In the genomic region with DNA sequence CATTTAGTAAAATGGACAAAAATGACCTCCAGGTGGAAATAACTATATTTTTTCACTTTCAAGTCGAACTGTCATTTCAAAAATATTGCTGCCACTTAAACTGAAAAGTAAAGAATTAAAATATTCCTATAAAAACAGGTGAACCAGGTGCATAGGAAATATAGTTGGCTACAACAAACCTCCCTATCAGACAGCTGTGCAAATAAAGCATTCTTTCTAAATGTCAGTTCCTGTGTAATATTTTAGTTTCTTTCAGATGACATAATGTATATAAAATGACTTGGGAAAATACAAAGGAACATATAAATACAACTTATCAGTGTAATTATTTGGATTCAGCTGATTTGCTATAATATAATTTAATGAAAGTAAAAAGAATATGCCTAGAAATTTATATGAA, we compare ENCODE assay signal across 17 cellular contexts.
"Had no signal": no experiment of that assay in that cellular context is flagged by ENCODE, and none has a peak within 500 bp of the region (broad histone marks: within the 10 kb centered on the region; RNA-seq: fewer than 3 reads in every experiment).

No MANE protein-coding gene starts in this region.

- H3K4me1 ChIP-seq: breast epithelium, parathyroid adenoma, stomach, testis, upper lobe of left lung had no signal

- H3K27ac ChIP-seq: breast epithelium, epithelial cell of prostate, parathyroid adenoma, stomach, testis, upper lobe of left lung had no signal

- H3K27me3 ChIP-seq: breast epithelium, stomach, testis, upper lobe of left lung had no signal

- H3K4me3 ChIP-seq: breast epithelium, mucosa of descending colon, stomach, testis, upper lobe of left lung had no signal

- H3K36me3 ChIP-seq: breast epithelium, stomach, upper lobe of left lung had no signal

- DNase-seq: activated CD4-positive, CD25-positive, alpha-beta regulatory T cell treated with anti-CD3 and anti-CD28 coated beads, Interleukin-2, amount 50 U/mL, for 72 hours; activated naive CD4-positive, alpha-beta T cell treated with anti-CD3 and anti-CD28 coated beads for 36 hours; activated naive CD8-positive, alpha-beta T cell treated with anti-CD3 and anti-CD28 coated beads, Interleukin-2, amount 50 U/mL, for 24 hours; aorta; cerebellar nuclear complex; foreskin melanocyte; left ventricle myocardium superior; mucosa of descending colon; naive thymus-derived CD4-positive, alpha-beta T cell; stimulated activated CD4-positive, alpha-beta T cell treated with anti-CD3 and anti-CD28 coated beads, Interleukin-12 subunit alpha, Interleukin-12 subunit beta, amount 100 ng/mL, for 4 hours; stimulated activated CD4-positive, alpha-beta T cell treated with anti-CD3 and anti-CD28 coated beads, Interleukin-2, amount 100 ng/mL, for 24 hours; stomach; testis; upper lobe of left lung had no signal

- H3K9me3 ChIP-seq: breast epithelium, mucosa of descending colon, stomach, testis, upper lobe of left lung had no signal
